ENCODE assay signal across 8 cellular contexts in genomic region chr2:25310965-25311865, GRCh38. TPM values are rescaled to one million over a fixed set of nuclear protein-coding genes. Genes with fewer than 3 reads are reported as not detected.
DNase-seq lines count a peak whose midpoint lies in the region; ATAC-seq, FAIRE-seq and TF ChIP-seq lines count a peak whose summit lies in the region.

No MANE protein-coding gene starts in this region.

- no peak overlapping the region for H2BK20ac ChIP-seq in IMR-90 (ENCODE audit: low read depth, low read length)

- no peak overlapping the region for H3K4me2 ChIP-seq in IMR-90 (ENCODE audit: low read depth, low read length)

- no peak for TF ChIP-seq CTCF in IMR-90 (conservative IDR thresholded peaks at IDR 0.05; ENCODE audit: low read depth, low read length)

- no peaks in the 10 kb centered on the region for H3K9me3 ChIP-seq in IMR-90 (ENCODE audit: control insufficient read depth, insufficient read depth, low read length)
- H3K9me3 ChIP-seq in small intestine (ENCODE audit: control insufficient read depth, low read depth): no peaks in the 10 kb centered on the region

- no peak for ATAC-seq in IMR-90 (ENCODE audit: low read depth)
- no peak for ATAC-seq in GM21367 (IDR thresholded peaks at IDR 0.05; ENCODE audit: unreplicated experiment)
- ATAC-seq in GM21360 (IDR thresholded peaks at IDR 0.05; ENCODE audit: unreplicated experiment): no peak

- H3K4me3 ChIP-seq in IMR-90 (ENCODE audit: insufficient read depth, low read depth, low read length): no peak overlapping the region
- no peak overlapping the region for H3K4me3 ChIP-seq in small intestine (ENCODE audit: low read depth in 1 of 2, low read length in 2 of 2)

- TF ChIP-seq RAD21 in IMR-90 (IDR thresholded peaks at IDR 0.05; ENCODE audit: low read length): no peak

- H3K9ac ChIP-seq in IMR-90 (ENCODE audit: low read depth, low read length): no peak overlapping the region

- in situ Hi-C loops in IMR-90 (cut with MboI; ENCODE audit: low sequenced_read_pairs): no loop called here

- no peak overlapping the region for H2AK9ac ChIP-seq in IMR-90 (replicated peaks; ENCODE audit: low read depth, low read length, poor library complexity)

- TF ChIP-seq POLR2A in IMR-90 (IDR thresholded peaks at IDR 0.05; ENCODE audit: low read depth, low read length) (no peak), erythroblast (IDR thresholded peaks at IDR 0.05; ENCODE audit: low read length) (no peak)

- H4K91ac ChIP-seq in IMR-90 (ENCODE audit: insufficient read depth, low read depth, low read length): no peak overlapping the region

- POLR2A ChIA-PET in IMR-90 (lab: Charles Lee; ENCODE audit: unreplicated experiment): no interaction called here

- H3K56ac ChIP-seq in IMR-90 (ENCODE audit: extremely low read depth, insufficient read depth, low read length): no peak overlapping the region

- H3K27ac ChIP-seq in IMR-90 (ENCODE audit: insufficient read depth, low read length) (no peak overlapping the region), small intestine (ENCODE audit: low read depth in 1 of 2, low read length in 1 of 2) (no peak overlapping the region)

- no peak overlapping the region for H3K4ac ChIP-seq in IMR-90 (ENCODE audit: low read depth, low read length)

- H2BK5ac ChIP-seq in IMR-90 (ENCODE audit: low read depth, low read length, poor library complexity, severe bottlenecking): no peak overlapping the region

- H3K23ac ChIP-seq in IMR-90 (ENCODE audit: low read depth, low read length): no peak overlapping the region

- H4K20me1 ChIP-seq in IMR-90 (ENCODE audit: insufficient read depth, low read length): peaks cover 12% of the 10 kb centered on the region

- H3K27me3 ChIP-seq in IMR-90 (ENCODE audit: control insufficient read depth, insufficient read depth, low read length) (no peaks in the 10 kb centered on the region), small intestine (ENCODE audit: control insufficient read depth in 2 of 2, insufficient read depth in 2 of 2, low read length in 2 of 2) (no peaks in the 10 kb centered on the region)

- BruUV-seq in IMR-90 (replicated peaks; lab: Mats Ljungman, UMichigan): no TSS peak

- no peak overlapping the region for H2AK5ac ChIP-seq in IMR-90 (ENCODE audit: low read depth, low read length)

- no peak for FAIRE-seq in small intestine (lab: Jason Lieb, UNC)
- no peak for FAIRE-seq in urothelium cell line (lab: Jason Lieb, UNC)

- H4K5ac ChIP-seq in IMR-90 (ENCODE audit: low read depth, low read length): no peak overlapping the region

- H3K4me1 ChIP-seq in IMR-90 (ENCODE audit: control insufficient read depth, insufficient read depth, low read length) (peaks cover 7% of the 10 kb centered on the region; the same call in 1 of the 2 replicates), small intestine (ENCODE audit: control insufficient read depth in 2 of 2, insufficient read depth in 1 of 2, low read depth in 1 of 2, low read length in 1 of 2) (peaks cover 0 to 11% of the 10 kb centered on the region in 2 donors)

- intact Hi-C loops in IMR-90 (cut with micrococcal nuclease): no loop called here

- H2AFZ ChIP-seq in IMR-90 (replicated peaks; ENCODE audit: low read length, poor library complexity): peak overlapping the region; percentile 14

- H3K18ac ChIP-seq in IMR-90 (ENCODE audit: low read depth, low read length): no peak overlapping the region

- H4K8ac ChIP-seq in IMR-90 (ENCODE audit: low read depth in 2 of 2, low read length in 2 of 2): no peak overlapping the region

- no CpG with 5 or more reads among the region's 14 CpGs for WGBS in IMR-90 (ENCODE audit: extremely low coverage in 2 of 2, insufficient read length in 1 of 2), 2 experiments
- 14 to 51% (median 33%) methylated on average over 13 to 14 of the region's 14 CpGs for WGBS in small intestine, 3 donors

- DNase-seq in IMR-90 (no peak), NCI-H82 treated with DMSO at 0.1 percent for 48 hours (lab: John Stamatoyannopoulos, UW; ENCODE audit: unreplicated experiment) (peak; percentile 80), erythroblast (lab: John Stamatoyannopoulos, UW) (peak; percentile 56 to 84), small intestine (peak; percentile 66), urothelium cell line (ENCODE audit: low spot score) (no peak)
- no peak for DNase-seq in activated CD8-positive, alpha-beta memory T cell treated with anti-CD3 and anti-CD28 coated beads, Interleukin-2, amount 50 U/mL, for 4 hours

- no peak overlapping the region for H3K14ac ChIP-seq in IMR-90 (replicated peaks; ENCODE audit: low read depth, low read length)

- no peak overlapping the region for H2BK120ac ChIP-seq in IMR-90 (ENCODE audit: low read depth, low read length)

- H3K9me1 ChIP-seq in IMR-90 (ENCODE audit: insufficient read depth, low read length): 0 out of 2 replicates have a peak, but pooled peaks cover 1% of the 10 kb centered on the region

- H3K36me3 ChIP-seq in IMR-90 (ENCODE audit: control insufficient read depth, insufficient read depth, low read length) (peaks cover 39% of the 10 kb centered on the region), small intestine (ENCODE audit: control insufficient read depth in 2 of 2, insufficient read depth in 2 of 2, low read length in 2 of 2) (peaks cover 0 to 4% of the 10 kb centered on the region in 2 donors)

- dilution Hi-C loops in IMR-90 (cut with HindIII; ENCODE audit: low sequenced_read_pairs, unreplicated experiment): no loop called here

- no peak overlapping the region for H2BK15ac ChIP-seq in IMR-90 (ENCODE audit: low read depth, low read length)

- CTCF ChIA-PET in IMR-90 (lab: Yijun Ruan, JAX): no interaction called here

- peaks cover 0 to 11% of the 10 kb centered on the region in 2 experiments; a peak in 1 of 4 replicates for H3K79me1 ChIP-seq in IMR-90 (ENCODE audit: low read depth in 1 of 2, low read length in 2 of 2)

TF ChIP-seq in IMR-90, 13 proteins besides CTCF, POLR2A, EP300 and RAD21:
- TF ChIP-seq NFE2L2 (IDR thresholded peaks at IDR 0.05; ENCODE audit: low read depth, low read length): no peak
- no peak for TF ChIP-seq SMC3 (IDR thresholded peaks at IDR 0.05; ENCODE audit: low read depth, low read length)
- no peak for TF ChIP-seq MAFK (IDR thresholded peaks at IDR 0.05; ENCODE audit: low read depth, low read length)
- TF ChIP-seq CEBPB (IDR thresholded peaks at IDR 0.05; ENCODE audit: low read depth, low read length): no peak

RNA-seq across cellular contexts. Expression of gene DNMT3A, which starts 30.5 kb away (rescaled TPM):
- 6.1 and 9.7 TPM in 2 replicates for total RNA-seq in IMR-90 (2012; rRNA removed)
- polyA plus RNA-seq in IMR-90 (2012; rRNA removed) (4.4 and 4.5 TPM in 2 replicates), small intestine (10 to 100 TPM in 1 of 3 donors, 1 to 10 TPM in 2; 3.4 to 14.8 (median 4.6) TPM)
- polyA plus RNA-seq in IMR-90 (2012; cell fraction: cytosol; rRNA removed): 1.4 and 3.9 TPM in 2 replicates
- 15.3 and 15.8 TPM in 2 replicates for polyA plus RNA-seq in IMR-90 (2012; cell fraction: nucleus; rRNA removed; ENCODE audit: low replicate concordance)

Comparison
In these comparisons a context has a peak if more than half of its experiments do, and no peak if none do; other contexts are left out.
1. DNase-seq: peak in NCI-H82 treated with DMSO at 0.1 percent for 48 hours (single experiment), erythroblast (2 of 2) and small intestine (single experiment); none in IMR-90 (single experiment), activated CD8-positive, alpha-beta memory T cell treated with anti-CD3 and anti-CD28 coated beads, Interleukin-2, amount 50 U/mL, for 4 hours (single experiment) and urothelium cell line (single experiment).